In genomic region chr10:113849140-113849803, GRCh38 we compare ENCODE assay signal across 29 cellular contexts.
"Had no signal": no experiment of that assay in that cellular context is flagged by ENCODE, and none has a peak within 500 bp of the region (broad histone marks: within the 10 kb centered on the region; RNA-seq: fewer than 3 reads in every experiment).

No MANE protein-coding gene starts in this region.

- H3K27me3 ChIP-seq: adrenal gland, gastrocnemius medialis, neutrophil, vagina had no signal

- H3K27me3 Mint-ChIP-seq: activated CD4-positive, alpha-beta memory T cell treated with anti-CD3 and anti-CD28 coated beads, Interleukin-2, amount 10 ng/mL, durations not matched to agents 7 days and 5 days; activated CD4-positive, alpha-beta T cell treated with anti-CD3 and anti-CD28 coated beads, Interleukin-2, amount 10 ng/mL, durations not matched to agents 7 days and 5 days; activated naive CD8-positive, alpha-beta T cell treated with anti-CD3 and anti-CD28 coated beads for 36 hours; effector memory CD8-positive, alpha-beta T cell; natural killer cell treated with Interleukin-12 subunit alpha and Interleukin-12 subunit beta and Interleukin-15 and Interleukin-18, amount 100 ng/mL, for 72 hours; progenitor cell of endocrine pancreas; stimulated activated naive CD8-positive, alpha-beta T cell treated with anti-CD3 and anti-CD28 coated beads, Interleukin-15, Interleukin-2, amounts not matched to agents 100 ng/mL and 50 ng/mL, for 24 hours; type B pancreatic cell had no signal

- H3K36me3 ChIP-seq: adrenal gland, neutrophil had no signal

- H3K27ac Mint-ChIP-seq: activated CD4-positive, alpha-beta T cell treated with anti-CD3 and anti-CD28 coated beads, Interleukin-2, amount 10 ng/mL, durations not matched to agents 7 days and 5 days; activated naive CD4-positive, alpha-beta T cell treated with anti-CD3 and anti-CD28 coated beads for 36 hours; activated naive CD8-positive, alpha-beta T cell treated with anti-CD3 and anti-CD28 coated beads for 36 hours; progenitor cell of endocrine pancreas; stimulated activated naive CD8-positive, alpha-beta T cell treated with anti-CD3 and anti-CD28 coated beads, Interleukin-15, Interleukin-2, amounts not matched to agents 100 ng/mL and 50 ng/mL, for 24 hours; type B pancreatic cell had no signal

- H3K9me3 ChIP-seq: adrenal gland, gastrocnemius medialis, left ventricle myocardium inferior, mucosa of descending colon, neutrophil, thoracic aorta, vagina had no signal

- H3K4me3 Mint-ChIP-seq: activated CD4-positive, alpha-beta T cell treated with anti-CD3 and anti-CD28 coated beads, Interleukin-2, amount 10 ng/mL, durations not matched to agents 7 days and 5 days; activated naive CD4-positive, alpha-beta T cell treated with anti-CD3 and anti-CD28 coated beads for 36 hours; type B pancreatic cell had no signal

- H3K9me3 Mint-ChIP-seq: activated CD4-positive, alpha-beta memory T cell treated with anti-CD3 and anti-CD28 coated beads, Interleukin-2, amount 10 ng/mL, durations not matched to agents 7 days and 5 days; activated CD4-positive, alpha-beta T cell treated with anti-CD3 and anti-CD28 coated beads, Interleukin-2, amount 10 ng/mL, durations not matched to agents 7 days and 5 days; activated naive CD4-positive, alpha-beta T cell treated with anti-CD3 and anti-CD28 coated beads for 36 hours; activated naive CD8-positive, alpha-beta T cell treated with anti-CD3 and anti-CD28 coated beads for 36 hours; effector memory CD8-positive, alpha-beta T cell; natural killer cell treated with Interleukin-12 subunit alpha and Interleukin-12 subunit beta and Interleukin-15 and Interleukin-18, amount 100 ng/mL, for 72 hours; stimulated activated naive CD8-positive, alpha-beta T cell treated with anti-CD3 and anti-CD28 coated beads, Interleukin-15, Interleukin-2, amounts not matched to agents 100 ng/mL and 50 ng/mL, for 24 hours; type B pancreatic cell had no signal

- H3K27ac ChIP-seq: adrenal gland, gastrocnemius medialis, left ventricle myocardium inferior, neutrophil, skin epidermis, thoracic aorta, vagina had no signal

- H3K4me3 ChIP-seq: adrenal gland, gastrocnemius medialis, left ventricle myocardium inferior, lung, mucosa of descending colon, skin epidermis, thoracic aorta, vagina had no signal

- ATAC-seq: effector memory CD8-positive, alpha-beta T cell; gastrocnemius medialis; mucosa of descending colon; natural killer cell treated with Interleukin-12 subunit alpha and Interleukin-12 subunit beta and Interleukin-15 and Interleukin-18, amount 100 ng/mL, for 72 hours; sciatic nerve had no signal

- DNase-seq: activated CD4-positive, alpha-beta memory T cell treated with anti-CD3 and anti-CD28 coated beads, Interleukin-2, amount 10 ng/mL, durations not matched to agents 7 days and 5 days; activated CD4-positive, alpha-beta T cell treated with anti-CD3 and anti-CD28 coated beads for 1 hour; activated CD4-positive, alpha-beta T cell treated with anti-CD3 and anti-CD28 coated beads, Interleukin-2, amount 10 ng/mL, durations not matched to agents 7 days and 5 days; activated effector memory CD4-positive, alpha-beta T cell treated with anti-CD3 and anti-CD28 coated beads, Interleukin-2, amount 50 U/mL, for 16 hours; activated naive CD4-positive, alpha-beta T cell treated with anti-CD3 and anti-CD28 coated beads for 36 hours; activated naive CD8-positive, alpha-beta T cell treated with anti-CD3 and anti-CD28 coated beads for 36 hours; adrenal gland; caudate nucleus; cortex of kidney; effector memory CD8-positive, alpha-beta T cell; erythroblast; gastrocnemius medialis; glutamatergic neuron; islet precursor cell; left ventricle myocardium inferior; mucosa of descending colon; stimulated activated CD4-positive, alpha-beta T cell treated with anti-CD3 and anti-CD28 coated beads, Interleukin-12 subunit alpha, Interleukin-12 subunit beta, amount 100 ng/mL, for 4 hours; stimulated activated CD4-positive, alpha-beta T cell treated with anti-CD3 and anti-CD28 coated beads, Interleukin-4, amount 100 ng/mL, for 1 hour; T1000 had no signal
